In genomic region chr17:81579821-81580321, GRCh38 we compare ENCODE assay signal across 18 cellular contexts. TPM values are rescaled to one million over a fixed set of nuclear protein-coding genes. Genes with fewer than 3 reads are reported as not detected.
DNase-seq lines count a peak whose midpoint lies in the region; ATAC-seq, FAIRE-seq and TF ChIP-seq lines count a peak whose summit lies in the region.
"Had no signal": no experiment of that assay in that cellular context is flagged by ENCODE, and none has a peak within 500 bp of the region (broad histone marks: within the 10 kb centered on the region; RNA-seq: fewer than 3 reads in every experiment).

No MANE protein-coding gene starts in this region.

- CTCF ChIA-PET in GM12878 (lab: Yijun Ruan, JAX): interaction anchor here (0.8 to 1.6 kb wide), 3 partner anchors 18 to 28 kb away, joined by 3 to 4 read pairs (median 3); no protein-coding TSS in a partner anchor

- SMC1A ChIA-PET in GM12878 (lab: Charles Lee; ENCODE audit: uncharacterized antibody, unreplicated experiment): interaction anchor here (0.8 kb wide), 1 partner anchor 18 kb away, joined by 3 read pairs; no protein-coding TSS in a partner anchor

- TF ChIP-seq CTCF in HFFc6 (IDR thresholded peaks at IDR 0.05) (no peak), GM12878 (IDR thresholded peaks at IDR 0.05 in 2 of 3, conservative IDR thresholded peaks at IDR 0.05 in 1 of 3; ENCODE audit: control insufficient read depth in 2 of 3, extremely low read depth in 1 of 3, insufficient read depth in 1 of 3, low read depth in 3 of 3, low read length in 3 of 3) (no peak), thyroid gland (IDR thresholded peaks at IDR 0.05) (no peak)

- peak overlapping the region in 2 of 3 donors; percentile 79 to 81 for H3K27ac Mint-ChIP-seq in CD4-positive, CD25-positive, alpha-beta regulatory T cell
- H3K27ac Mint-ChIP-seq in HFFc6 (peak overlapping the region; percentile 96), memory B cell (peak overlapping the region; percentile 4)
- H3K27ac Mint-ChIP-seq: activated naive CD8-positive, alpha-beta T cell had no signal

- POLR2A ChIA-PET in GM12878 (lab: Charles Lee): no interaction called here

- in situ Hi-C loops in GM12878 (cut with MboI): no loop called here

- BruUV-seq in GM12878 (replicated peaks; lab: Mats Ljungman, UMichigan): no TSS peak

- no peak overlapping the region for H3K4me3 Mint-ChIP-seq in CD4-positive, CD25-positive, alpha-beta regulatory T cell
- H3K4me3 Mint-ChIP-seq in HFFc6 (peak overlapping the region; percentile 74), memory B cell (no peak overlapping the region)
- H3K4me3 Mint-ChIP-seq: activated naive CD8-positive, alpha-beta T cell; immature natural killer cell had no signal

- peak; percentile 28; the same call in 1 of the 2 replicates for TF ChIP-seq POLR2A in GM12878 (IDR thresholded peaks at IDR 0.05; ENCODE audit: low read depth, low read length)
- TF ChIP-seq POLR2A in thyroid gland (IDR thresholded peaks at IDR 0.05): no peak

- RAD21 ChIA-PET in GM12878 (lab: Charles Lee; ENCODE audit: unreplicated experiment): no interaction called here

- no peaks in the 10 kb centered on the region for H3K4me1 ChIP-seq in CD4-positive, CD25-positive, alpha-beta regulatory T cell (ENCODE audit: control insufficient read depth, insufficient read depth, low read length, poor library complexity, severe bottlenecking)
- H3K4me1 ChIP-seq in GM12878 (ENCODE audit: control insufficient read depth, insufficient read depth, low read length) (no peaks in the 10 kb centered on the region), Karpas-422 (ENCODE audit: low read length) (no peaks in the 10 kb centered on the region), thyroid gland (peaks cover 24 to 37% of the 10 kb centered on the region in 2 donors)

- no peaks in the 10 kb centered on the region for H4K20me1 ChIP-seq in GM12878 (ENCODE audit: control insufficient read depth, insufficient read depth)
- 0 out of 2 replicates have a peak, but pooled peaks cover 9% of the 10 kb centered on the region for H4K20me1 ChIP-seq in Karpas-422 (ENCODE audit: insufficient read depth, low read depth, low read length)

- TF ChIP-seq RAD21 in GM12878 (IDR thresholded peaks at IDR 0.05; ENCODE audit: insufficient read depth, low read depth, low read length): no peak

- H3K36me3 Mint-ChIP-seq in CD4-positive, CD25-positive, alpha-beta regulatory T cell: peaks cover 32% of the 10 kb centered on the region
- H3K36me3 Mint-ChIP-seq in HFFc6 (ENCODE audit: low read depth) (peaks cover 47% of the 10 kb centered on the region), memory B cell (peaks cover 33% of the 10 kb centered on the region)

- no peaks in the 10 kb centered on the region for H3K27me3 Mint-ChIP-seq in CD4-positive, CD25-positive, alpha-beta regulatory T cell
- H3K27me3 Mint-ChIP-seq in HFFc6 (ENCODE audit: insufficient read depth) (peaks cover 9% of the 10 kb centered on the region), memory B cell (no peaks in the 10 kb centered on the region)
- H3K27me3 Mint-ChIP-seq: activated naive CD8-positive, alpha-beta T cell had no signal

- no peak overlapping the region for H3K4me3 ChIP-seq in CD4-positive, CD25-positive, alpha-beta regulatory T cell (ENCODE audit: low read depth, low read length)
- no peak overlapping the region for H3K4me3 ChIP-seq in GM12878
- H3K4me3 ChIP-seq in Karpas-422 (ENCODE audit: low read length): no peak overlapping the region
- no peak overlapping the region for H3K4me3 ChIP-seq in thyroid gland (replicated peaks in 1 of 3)
- H3K4me3 ChIP-seq: thoracic aorta had no signal

- no peak overlapping the region for H3K27ac ChIP-seq in CD4-positive, CD25-positive, alpha-beta regulatory T cell (ENCODE audit: insufficient read depth, low read length, poor library complexity, severe bottlenecking)
- H3K27ac ChIP-seq in GM12878 (ENCODE audit: control insufficient read depth, insufficient read depth) (no peak overlapping the region), Karpas-422 (ENCODE audit: low read length) (no peak overlapping the region), thyroid gland (no peak overlapping the region)
- H3K27ac ChIP-seq: neutrophil, thoracic aorta had no signal

- no peaks in the 10 kb centered on the region for H3K79me2 ChIP-seq in GM12878 (ENCODE audit: control insufficient read depth, insufficient read depth, low read length)
- 0 out of 2 replicates have a peak, but pooled peaks cover 3% of the 10 kb centered on the region for H3K79me2 ChIP-seq in Karpas-422 (ENCODE audit: low read length)

- peaks cover 57% of the 10 kb centered on the region for H3K36me3 ChIP-seq in CD4-positive, CD25-positive, alpha-beta regulatory T cell (ENCODE audit: control insufficient read depth, insufficient read depth, low read length)
- H3K36me3 ChIP-seq in GM12878 (ENCODE audit: control insufficient read depth in 2 of 2, insufficient read depth in 2 of 2, low read length in 1 of 2) (peaks cover 14 to 24% of the 10 kb centered on the region in 2 experiments), Karpas-422 (ENCODE audit: insufficient read depth, low read length) (peaks cover 9% of the 10 kb centered on the region; the same call in 1 of the 2 replicates), thyroid gland (peaks cover 15 to 16% of the 10 kb centered on the region in 2 donors)

- no peaks in the 10 kb centered on the region for H3K9me3 Mint-ChIP-seq in CD4-positive, CD25-positive, alpha-beta regulatory T cell
- H3K9me3 Mint-ChIP-seq in HFFc6: no peaks in the 10 kb centered on the region
- no peaks in the 10 kb centered on the region for H3K9me3 Mint-ChIP-seq in memory B cell
- H3K9me3 Mint-ChIP-seq: immature natural killer cell had no signal

- intact Hi-C loops in GM12878 (cut with micrococcal nuclease; ENCODE audit: unreplicated experiment): no loop called here
- intact Hi-C loops in thyroid gland (cut with DNase I): no loop called here

- no peak for TF ChIP-seq EP300 in GM12878 (IDR thresholded peaks at IDR 0.05; ENCODE audit: borderline replicate concordance in 1 of 2, control insufficient read depth in 1 of 2, low read depth in 2 of 2, low read length in 2 of 2)

- H2AFZ ChIP-seq in GM12878 (ENCODE audit: control insufficient read depth, low read depth, low read length): no peak overlapping the region
- no peak overlapping the region for H2AFZ ChIP-seq in Karpas-422 (ENCODE audit: low read length)

- no peaks in the 10 kb centered on the region for H3K9me2 ChIP-seq in Karpas-422 (replicated peaks; ENCODE audit: insufficient read depth, low read length)

- no peak for DNase-seq in CD4-positive, CD25-positive, alpha-beta regulatory T cell
- DNase-seq in HFFc6 (peak; percentile 85), GM12878 (ENCODE audit: low read depth, low spot score) (no peak), memory B cell (ENCODE audit: low spot score in 2 of 2) (no peak), NCI-H2081 treated with DMSO at 0.1 percent for 48 hours (lab: John Stamatoyannopoulos, UW) (no peak), Karpas-422 (no peak), thyroid gland (no peak)
- DNase-seq: activated CD4-positive, alpha-beta T cell treated with anti-CD3 and anti-CD28 coated beads for 4 hours; DMS79 treated with DMSO at 0.1 percent for 48 hours; immature natural killer cell; NCI-H2171 treated with DMSO at 0.1 percent for 48 hours; RPMI8226; stimulated activated CD4-positive, alpha-beta T cell treated with anti-CD3 and anti-CD28 coated beads, Interleukin-2, amount 100 ng/mL, for 48 hours had no signal

- no peak overlapping the region for H3K4me2 ChIP-seq in GM12878 (ENCODE audit: control insufficient read depth, insufficient read depth)
- H3K4me2 ChIP-seq in Karpas-422 (ENCODE audit: low read depth, low read length, poor library complexity, severe bottlenecking): no peak overlapping the region

- ATAC-seq in CD4-positive, CD25-positive, alpha-beta regulatory T cell (ENCODE audit: low read depth in 2 of 2): no peak
- ATAC-seq in GM12878 (no peak), memory B cell (ENCODE audit: low read depth) (no peak), HG03442 (IDR thresholded peaks at IDR 0.05; ENCODE audit: unreplicated experiment) (no peak)

- H3K9ac ChIP-seq in GM12878 (ENCODE audit: control insufficient read depth, insufficient read depth, low read length): no peak overlapping the region
- H3K9ac ChIP-seq in Karpas-422 (ENCODE audit: low read length): no peak overlapping the region

- no peaks in the 10 kb centered on the region for H3K9me3 ChIP-seq in CD4-positive, CD25-positive, alpha-beta regulatory T cell (ENCODE audit: control insufficient read depth in 2 of 2, low read length in 2 of 2)
- H3K9me3 ChIP-seq in GM12878 (replicated peaks; ENCODE audit: control insufficient read depth, insufficient read depth, low read length): no peaks in the 10 kb centered on the region
- no peaks in the 10 kb centered on the region for H3K9me3 ChIP-seq in Karpas-422 (ENCODE audit: low read length)
- H3K9me3 ChIP-seq in thyroid gland: no peaks in the 10 kb centered on the region
- H3K9me3 ChIP-seq: neutrophil, thoracic aorta had no signal

- H3K27me3 ChIP-seq in CD4-positive, CD25-positive, alpha-beta regulatory T cell (ENCODE audit: control insufficient read depth, insufficient read depth, low read length): no peaks in the 10 kb centered on the region
- H3K27me3 ChIP-seq in GM12878 (replicated peaks in 1 of 2; ENCODE audit: control insufficient read depth in 2 of 2, insufficient read depth in 2 of 2, low read length in 1 of 2): no peaks in the 10 kb centered on the region
- H3K27me3 ChIP-seq in Karpas-422 (ENCODE audit: low read length): no peaks in the 10 kb centered on the region
- no peaks in the 10 kb centered on the region for H3K27me3 ChIP-seq in thyroid gland
- H3K27me3 ChIP-seq: neutrophil had no signal

- WGBS in GM12878 (ENCODE audit: insufficient coverage, insufficient replicate concordance, low lambda C conversion rate, missing lambda C conversion rate): 98% methylated on average over 10 of the region's 10 CpGs
- WGBS in thyroid gland, 2 donors: 93 to 94% methylated on average over 10 of the region's 10 CpGs

- H3K4me1 Mint-ChIP-seq in CD4-positive, CD25-positive, alpha-beta regulatory T cell: peaks cover 0 to 9% (median 4%) of the 10 kb centered on the region in 4 donors
- H3K4me1 Mint-ChIP-seq in HFFc6 (ENCODE audit: low read depth) (peaks cover 82% of the 10 kb centered on the region), memory B cell (peaks cover 23% of the 10 kb centered on the region)

- FAIRE-seq in GM12878 (lab: Jason Lieb, UNC): no peak
- FAIRE-seq: endothelial cell of umbilical vein had no signal

RNA-seq across cellular contexts. Expression of gene FAAP100, which starts 27.7 kb away (rescaled TPM):
- 28.1 TPM for total RNA-seq in CD4-positive, CD25-positive, alpha-beta regulatory T cell
- 10 to 100 TPM in 2 of 4 donors, 1 to 10 TPM in 2; 8.2 to 13.0 (median 10.4) TPM for polyA plus RNA-seq in CD4-positive, CD25-positive, alpha-beta regulatory T cell
- total RNA-seq in HFFc6 (2021; fragmentation: NEBNext Ultra II Directional; extraction: Animal tissue kit (Norgen Biotek cat#: 25700)): 10 to 100 TPM; 21.9 to 27.7 (median 23.9) TPM
- 86.7 and 99.0 TPM in 2 replicates for total RNA-seq in GM12878 (2013; cell fraction: nucleolus; rRNA removed)
- 25.1 and 25.8 TPM in 2 replicates for total RNA-seq in GM12878 (2014; rRNA removed)
- total RNA-seq in GM12878 (2014; rRNA removed; fragmentation: Illumina TruSeq; extraction: Trizol): 8.1 and 12.2 TPM in 2 replicates
- total RNA-seq in GM12878 (2021): 39.6 and 46.2 TPM in 2 replicates
- polyA plus RNA-seq in GM12878 (2011; ENCODE audit: low read depth): 6.6 TPM
- polyA plus RNA-seq in GM12878 (2011; rRNA removed): 3.4 and 8.1 TPM in 2 replicates
- 16.4 and 25.8 TPM in 2 replicates for polyA plus RNA-seq in GM12878 (2011; cell fraction: cytosol; rRNA removed)
- polyA plus RNA-seq in GM12878 (2011; cell fraction: nucleus; rRNA removed): 52.4 and 74.0 TPM in 2 replicates
- polyA plus RNA-seq in GM12878 (2012): 16.2 and 18.9 TPM in 2 replicates
- polyA plus RNA-seq in GM12878 (2014; fragmentation: Illumina TruSeq; extraction: Trizol): 1.4 and 5.2 TPM in 2 replicates
- polyA plus RNA-seq in GM12878 (2014; fragmentation: Nextera tagmentation; extraction: Ambion mirVana): under 1 TPM; 0.11 to 0.49 TPM
- 34.4 and 39.8 TPM in 2 replicates for polyA plus RNA-seq in GM12878 (2014; rRNA removed)
- 10 to 100 TPM; 22.0 to 26.8 TPM for polyA plus RNA-seq in GM12878 (2016; fragmentation: Nextera tagmentation; extraction: Ambion mirVana)
- 8.9 and 32.2 TPM in 2 replicates for polyA minus RNA-seq in GM12878 (2011; rRNA and poly(A)+ RNA removed)
- 13.6 and 14.8 TPM in 2 replicates for polyA minus RNA-seq in GM12878 (2011; cell fraction: cytosol; rRNA and poly(A)+ RNA removed)
- 36.3 and 44.7 TPM in 2 replicates for polyA minus RNA-seq in GM12878 (2011; cell fraction: nucleus; rRNA and poly(A)+ RNA removed)
- 14.8 and 30.9 TPM in 2 replicates for total RNA-seq in Karpas-422 (2014; rRNA removed; shearing (Covaris generic); ENCODE audit: low replicate concordance)
- 10 to 100 TPM; 24.1 to 35.2 (median 31.0) TPM for total RNA-seq in thyroid gland

RNA-seq across cellular contexts. Expression of gene FSCN2, which starts 51.7 kb away (rescaled TPM):
- 0.74 TPM for total RNA-seq in CD4-positive, CD25-positive, alpha-beta regulatory T cell
- under 1 TPM in 1 of 4 donors, not detected in 3; 0.17 TPM for polyA plus RNA-seq in CD4-positive, CD25-positive, alpha-beta regulatory T cell
- 1 to 10 TPM in 3 of 6 experiments, under 1 TPM in 3; 0.71 to 1.4 (median 0.99) TPM for total RNA-seq in HFFc6 (2021; fragmentation: NEBNext Ultra II Directional; extraction: Animal tissue kit (Norgen Biotek cat#: 25700))
- total RNA-seq in GM12878 (2013; cell fraction: nucleolus; rRNA removed): 19.6 and 21.4 TPM in 2 replicates
- 1.2 and 1.8 TPM in 2 replicates for total RNA-seq in GM12878 (2014; rRNA removed)
- total RNA-seq in GM12878 (2014; rRNA removed; fragmentation: Illumina TruSeq; extraction: Trizol): 0.14 and 0.58 TPM in 2 replicates
- total RNA-seq in GM12878 (2021): 2.1 and 2.7 TPM in 2 replicates
- polyA plus RNA-seq in GM12878 (2011; ENCODE audit: low read depth): not detected
- 0.29 and 0.65 TPM in 2 replicates for polyA plus RNA-seq in GM12878 (2011; rRNA removed)
- 0.69 and 1.0 TPM in 2 replicates for polyA plus RNA-seq in GM12878 (2011; cell fraction: cytosol; rRNA removed)
- polyA plus RNA-seq in GM12878 (2011; cell fraction: nucleus; rRNA removed): 6.3 and 7.2 TPM in 2 replicates
- 1.5 and 1.6 TPM in 2 replicates for polyA plus RNA-seq in GM12878 (2012)
- polyA plus RNA-seq in GM12878 (2014; fragmentation: Illumina TruSeq; extraction: Trizol): 0.19 and 0.24 TPM in 2 replicates
- not detected for polyA plus RNA-seq in GM12878 (2014; fragmentation: Nextera tagmentation; extraction: Ambion mirVana)
- polyA plus RNA-seq in GM12878 (2014; rRNA removed): 1.9 and 2.0 TPM in 2 replicates
- polyA plus RNA-seq in GM12878 (2016; fragmentation: Nextera tagmentation; extraction: Ambion mirVana): under 1 TPM in 1 of 2 experiments, not detected in 1; 0.12 TPM
- polyA minus RNA-seq in GM12878 (2011; rRNA and poly(A)+ RNA removed): 0.44 and 2.2 TPM in 2 replicates
- 0.80 and 1.0 TPM in 2 replicates for polyA minus RNA-seq in GM12878 (2011; cell fraction: cytosol; rRNA and poly(A)+ RNA removed)
- 3.7 and 4.2 TPM in 2 replicates for polyA minus RNA-seq in GM12878 (2011; cell fraction: nucleus; rRNA and poly(A)+ RNA removed)
- total RNA-seq in Karpas-422 (2014; rRNA removed; shearing (Covaris generic); ENCODE audit: low replicate concordance): 0.63 and 1.2 TPM in 2 replicates
- total RNA-seq in thyroid gland: 10 to 100 TPM in 3 of 4 donors, 1 to 10 TPM in 1; 9.7 to 20.7 (median 17.0) TPM

RNA-seq across cellular contexts. Expression of gene NPLOC4, which starts 57.0 kb away (rescaled TPM):
- total RNA-seq in CD4-positive, CD25-positive, alpha-beta regulatory T cell: 103 TPM
- 10 to 100 TPM; 48.6 to 53.1 (median 51.0) TPM for polyA plus RNA-seq in CD4-positive, CD25-positive, alpha-beta regulatory T cell
- total RNA-seq in HFFc6 (2021; fragmentation: NEBNext Ultra II Directional; extraction: Animal tissue kit (Norgen Biotek cat#: 25700)): 100 to 1,000 TPM; 121 to 140 (median 133) TPM
- 94.1 and 117 TPM in 2 replicates for total RNA-seq in GM12878 (2013; cell fraction: nucleolus; rRNA removed)
- total RNA-seq in GM12878 (2014; rRNA removed) (50.6 and 54.9 TPM in 2 replicates), GM12878 (2014; rRNA removed; fragmentation: Illumina TruSeq; extraction: Trizol) (33.4 and 37.0 TPM in 2 replicates), GM12878 (2021) (83.7 and 87.9 TPM in 2 replicates), thyroid gland (10 to 100 TPM; 45.8 to 98.5 (median 58.1) TPM)
- polyA plus RNA-seq in GM12878 (2011; ENCODE audit: low read depth): 17.0 TPM
- polyA plus RNA-seq in GM12878 (2011; rRNA removed) (35.8 and 62.1 TPM in 2 replicates), GM12878 (2014; fragmentation: Illumina TruSeq; extraction: Trizol) (44.2 and 48.8 TPM in 2 replicates), GM12878 (2014; fragmentation: Nextera tagmentation; extraction: Ambion mirVana) (1 to 10 TPM; 1.5 to 2.5 TPM), GM12878 (2014; rRNA removed) (58.9 and 73.4 TPM in 2 replicates), GM12878 (2016; fragmentation: Nextera tagmentation; extraction: Ambion mirVana) (10 to 100 TPM; 34.9 to 47.3 TPM)
- 69.2 and 80.3 TPM in 2 replicates for polyA plus RNA-seq in GM12878 (2011; cell fraction: cytosol; rRNA removed)
- 74.9 and 90.1 TPM in 2 replicates for polyA plus RNA-seq in GM12878 (2011; cell fraction: nucleus; rRNA removed)
- 27.3 and 29.6 TPM in 2 replicates for polyA plus RNA-seq in GM12878 (2012)
- 105 and 112 TPM in 2 replicates for polyA minus RNA-seq in GM12878 (2011; rRNA and poly(A)+ RNA removed)
- polyA minus RNA-seq in GM12878 (2011; cell fraction: cytosol; rRNA and poly(A)+ RNA removed): 40.8 and 55.3 TPM in 2 replicates
- polyA minus RNA-seq in GM12878 (2011; cell fraction: nucleus; rRNA and poly(A)+ RNA removed): 21.8 and 39.4 TPM in 2 replicates
- total RNA-seq in Karpas-422 (2014; rRNA removed; shearing (Covaris generic); ENCODE audit: low replicate concordance): 32.4 and 50.3 TPM in 2 replicates

RNA-seq across cellular contexts. Expression of gene TSPAN10, which starts 57.1 kb away (rescaled TPM):
- total RNA-seq in CD4-positive, CD25-positive, alpha-beta regulatory T cell: not detected
- under 1 TPM in 3 of 4 donors, not detected in 1; 0.21 to 0.70 (median 0.24) TPM for polyA plus RNA-seq in CD4-positive, CD25-positive, alpha-beta regulatory T cell
- 10 to 100 TPM; 14.3 to 19.6 (median 17.2) TPM for total RNA-seq in HFFc6 (2021; fragmentation: NEBNext Ultra II Directional; extraction: Animal tissue kit (Norgen Biotek cat#: 25700))
- total RNA-seq in GM12878 (2013; cell fraction: nucleolus; rRNA removed): 3.6 and 4.7 TPM in 2 replicates
- 0.38 and 0.40 TPM in 2 replicates for total RNA-seq in GM12878 (2014; rRNA removed)
- 0.13 and 0.18 TPM in 2 replicates for total RNA-seq in GM12878 (2014; rRNA removed; fragmentation: Illumina TruSeq; extraction: Trizol)
- 0.41 and 0.56 TPM in 2 replicates for total RNA-seq in GM12878 (2021)
- polyA plus RNA-seq in GM12878 (2011; ENCODE audit: low read depth): not detected
- 0.53 and 0.58 TPM in 2 replicates for polyA plus RNA-seq in GM12878 (2011; rRNA removed)
- polyA plus RNA-seq in GM12878 (2011; cell fraction: cytosol; rRNA removed): 0.66 and 0.90 TPM in 2 replicates
- 1.0 and 1.2 TPM in 2 replicates for polyA plus RNA-seq in GM12878 (2011; cell fraction: nucleus; rRNA removed)
- 0.39 and 0.49 TPM in 2 replicates for polyA plus RNA-seq in GM12878 (2012)
- polyA plus RNA-seq in GM12878 (2014; fragmentation: Illumina TruSeq; extraction: Trizol): 0.16 and 0.36 TPM in 2 replicates
- under 1 TPM; 0.33 to 0.45 TPM for polyA plus RNA-seq in GM12878 (2014; fragmentation: Nextera tagmentation; extraction: Ambion mirVana)
- polyA plus RNA-seq in GM12878 (2014; rRNA removed): 0.61 and 0.72 TPM in 2 replicates
- under 1 TPM; 0.60 to 0.82 TPM for polyA plus RNA-seq in GM12878 (2016; fragmentation: Nextera tagmentation; extraction: Ambion mirVana)
- 2.5 and 9.9 TPM in 2 replicates for polyA minus RNA-seq in GM12878 (2011; rRNA and poly(A)+ RNA removed)
- polyA minus RNA-seq in GM12878 (2011; cell fraction: cytosol; rRNA and poly(A)+ RNA removed): not detected in 2 replicates
- 0.60 and 1.1 TPM in 2 replicates for polyA minus RNA-seq in GM12878 (2011; cell fraction: nucleus; rRNA and poly(A)+ RNA removed)
- total RNA-seq in Karpas-422 (2014; rRNA removed; shearing (Covaris generic); ENCODE audit: low replicate concordance): 1.5 and 1.7 TPM in 2 replicates
- 1 to 10 TPM in 1 of 4 donors, under 1 TPM in 2, not detected in 1; 0.29 to 2.6 (median 0.40) TPM for total RNA-seq in thyroid gland

Comparison
In these comparisons a context has a peak if more than half of its experiments do, and no peak if none do; other contexts are left out.
1. H3K27ac Mint-ChIP-seq: peak in every context shown above with its lines; median percentile 96 in HFFc6; 80 in CD4-positive, CD25-positive, alpha-beta regulatory T cell; 4 in memory B cell.